Comparison of ENCODE assay signal across 1 cellular context in the genomic region with DNA sequence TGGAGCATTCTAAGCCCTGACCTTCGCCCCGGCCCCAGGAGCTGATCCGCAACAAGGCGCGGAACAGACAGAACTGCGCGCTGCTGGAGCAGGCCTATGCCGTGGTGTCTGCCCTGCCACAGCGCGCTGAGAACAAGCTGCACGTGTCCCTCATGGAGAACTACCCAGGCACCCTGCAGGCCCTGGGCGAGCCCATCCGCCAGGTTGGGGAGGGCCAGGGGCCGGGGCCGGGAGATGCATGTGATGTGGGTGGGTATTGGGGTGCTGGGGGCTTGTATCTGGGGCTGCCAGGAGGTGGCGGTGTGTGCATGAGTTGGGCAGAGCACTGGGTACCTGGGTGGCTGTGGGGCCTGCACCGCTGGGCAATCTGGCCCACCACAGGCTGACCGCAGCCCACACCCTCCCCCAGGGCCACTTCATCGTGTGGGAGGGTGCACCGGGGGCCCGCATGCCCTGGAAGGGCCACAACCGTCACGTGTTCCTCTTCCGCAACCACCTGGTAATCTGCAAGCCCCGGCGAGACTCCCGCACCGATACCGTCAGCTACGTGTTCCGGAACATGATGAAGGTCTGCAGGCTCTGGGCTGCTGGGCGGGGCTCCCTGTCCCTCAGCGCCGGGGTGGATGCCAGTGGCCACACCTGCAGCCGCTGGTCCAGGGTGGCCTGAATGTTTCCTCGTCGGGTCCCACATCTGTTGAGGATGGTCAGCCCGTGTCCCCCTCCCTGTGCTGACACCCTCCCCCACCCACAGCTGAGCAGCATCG.
TF ChIP-seq lines count a peak whose summit lies in the region.

No MANE protein-coding gene starts in this region.

TF ChIP-seq in K562, 482 proteins besides CTCF, POLR2A, EP300 and RAD21 (continued from another document and continues in another):
- TF ChIP-seq, protein P1, sequence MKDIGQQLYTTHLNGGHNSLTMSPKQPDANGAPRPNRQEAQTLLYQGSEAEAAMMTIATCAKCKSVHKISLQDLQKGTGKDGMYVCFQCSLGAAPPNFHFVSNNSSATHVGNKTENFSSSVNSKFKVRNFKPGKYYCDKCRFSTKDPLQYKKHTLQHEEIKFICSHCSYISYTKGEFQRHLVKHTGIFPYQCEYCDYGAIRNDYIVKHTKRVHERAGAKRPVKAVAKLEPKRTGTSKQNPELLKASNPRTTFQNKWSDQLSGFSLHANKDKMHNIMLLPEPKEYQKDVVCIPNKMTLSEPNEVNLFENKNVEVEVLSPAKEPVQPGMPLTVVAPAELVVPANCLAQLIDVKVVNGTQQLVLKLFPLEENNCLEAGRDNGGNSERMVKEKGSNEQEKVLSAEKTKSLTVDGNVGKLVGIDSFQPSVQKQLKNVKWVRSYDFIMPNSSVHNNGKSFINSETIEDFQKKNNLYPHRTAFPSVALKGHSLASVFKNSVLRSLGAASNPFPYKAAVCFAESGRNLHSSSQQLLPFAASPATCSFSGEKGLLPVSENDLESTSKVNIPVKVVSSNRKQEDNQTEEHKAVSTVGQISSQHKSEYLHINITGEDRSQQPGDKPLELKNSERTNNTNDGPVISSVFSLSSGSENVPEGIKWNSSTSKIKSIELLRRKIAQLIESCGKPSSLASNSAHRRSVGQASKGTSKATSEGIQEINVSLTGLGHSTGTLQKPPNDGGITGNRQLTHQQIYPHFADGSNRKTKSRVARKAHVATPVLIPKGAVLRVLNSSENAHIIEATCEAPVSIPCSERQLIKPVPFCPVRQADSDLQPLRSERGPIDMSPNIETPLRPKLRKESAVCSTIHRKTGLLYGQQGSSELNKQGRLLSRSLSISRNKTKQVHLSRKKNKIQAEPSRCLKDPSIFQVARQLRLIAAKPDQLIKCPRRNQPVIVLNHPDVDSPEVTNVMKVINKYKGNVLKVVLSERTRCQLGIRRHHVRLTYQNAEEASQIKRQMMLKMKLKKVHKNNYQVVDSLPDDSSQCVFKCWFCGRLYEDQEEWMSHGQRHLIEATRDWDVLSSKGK (CRISPR knock-in tag; IDR thresholded peaks at IDR 0.05) = no peak
- no peak for TF ChIP-seq ZFP1 (CRISPR knock-in tag; IDR thresholded peaks at IDR 0.05)
- TF ChIP-seq, protein P2, sequence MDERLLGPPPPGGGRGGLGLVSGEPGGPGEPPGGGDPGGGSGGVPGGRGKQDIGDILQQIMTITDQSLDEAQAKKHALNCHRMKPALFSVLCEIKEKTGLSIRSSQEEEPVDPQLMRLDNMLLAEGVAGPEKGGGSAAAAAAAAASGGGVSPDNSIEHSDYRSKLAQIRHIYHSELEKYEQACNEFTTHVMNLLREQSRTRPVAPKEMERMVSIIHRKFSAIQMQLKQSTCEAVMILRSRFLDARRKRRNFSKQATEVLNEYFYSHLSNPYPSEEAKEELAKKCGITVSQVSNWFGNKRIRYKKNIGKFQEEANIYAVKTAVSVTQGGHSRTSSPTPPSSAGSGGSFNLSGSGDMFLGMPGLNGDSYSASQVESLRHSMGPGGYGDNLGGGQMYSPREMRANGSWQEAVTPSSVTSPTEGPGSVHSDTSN (CRISPR knock-in tag; IDR thresholded peaks at IDR 0.05; ENCODE audit: low read depth) = no peak
- TF ChIP-seq, protein P2 (tag; conservative IDR thresholded peaks at IDR 0.05; ENCODE audit: low read depth) = no peak
- TF ChIP-seq, protein P3, sequence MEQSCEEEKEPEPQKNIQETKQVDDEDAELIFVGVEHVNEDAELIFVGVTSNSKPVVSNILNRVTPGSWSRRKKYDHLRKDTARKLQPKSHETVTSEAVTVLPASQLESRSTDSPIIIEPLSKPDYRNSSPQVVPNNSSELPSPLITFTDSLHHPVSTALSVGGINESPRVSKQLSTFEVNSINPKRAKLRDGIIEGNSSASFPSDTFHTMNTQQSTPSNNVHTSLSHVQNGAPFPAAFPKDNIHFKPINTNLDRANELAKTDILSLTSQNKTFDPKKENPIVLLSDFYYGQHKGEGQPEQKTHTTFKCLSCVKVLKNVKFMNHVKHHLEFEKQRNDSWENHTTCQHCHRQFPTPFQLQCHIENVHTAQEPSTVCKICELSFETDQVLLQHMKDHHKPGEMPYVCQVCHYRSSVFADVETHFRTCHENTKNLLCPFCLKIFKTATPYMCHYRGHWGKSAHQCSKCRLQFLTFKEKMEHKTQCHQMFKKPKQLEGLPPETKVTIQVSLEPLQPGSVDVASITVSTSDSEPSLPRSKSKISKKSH (CRISPR knock-in tag; IDR thresholded peaks at IDR 0.05) = no peak
- no peak for TF ChIP-seq MIER1 (IDR thresholded peaks at IDR 0.05; ENCODE audit: low read depth)
- no peak for TF ChIP-seq ZNF212 (CRISPR knock-in tag; IDR thresholded peaks at IDR 0.05)
- TF ChIP-seq, protein P4, sequence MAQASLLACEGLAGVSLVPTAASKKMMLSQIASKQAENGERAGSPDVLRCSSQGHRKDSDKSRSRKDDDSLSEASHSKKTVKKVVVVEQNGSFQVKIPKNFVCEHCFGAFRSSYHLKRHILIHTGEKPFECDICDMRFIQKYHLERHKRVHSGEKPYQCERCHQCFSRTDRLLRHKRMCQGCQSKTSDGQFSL (CRISPR knock-in tag; IDR thresholded peaks at IDR 0.05) = 0 out of 2 replicates have a peak, but pooled peaks have one; percentile 27
- TF ChIP-seq, protein P4 (tag; IDR thresholded peaks at IDR 0.05) = peak in 1 of 2 experiments; percentile 19; a peak in 1 of 4 replicates
- no peak for TF ChIP-seq BACH1 (tag; IDR thresholded peaks at IDR 0.05)
- TF ChIP-seq, protein P5, sequence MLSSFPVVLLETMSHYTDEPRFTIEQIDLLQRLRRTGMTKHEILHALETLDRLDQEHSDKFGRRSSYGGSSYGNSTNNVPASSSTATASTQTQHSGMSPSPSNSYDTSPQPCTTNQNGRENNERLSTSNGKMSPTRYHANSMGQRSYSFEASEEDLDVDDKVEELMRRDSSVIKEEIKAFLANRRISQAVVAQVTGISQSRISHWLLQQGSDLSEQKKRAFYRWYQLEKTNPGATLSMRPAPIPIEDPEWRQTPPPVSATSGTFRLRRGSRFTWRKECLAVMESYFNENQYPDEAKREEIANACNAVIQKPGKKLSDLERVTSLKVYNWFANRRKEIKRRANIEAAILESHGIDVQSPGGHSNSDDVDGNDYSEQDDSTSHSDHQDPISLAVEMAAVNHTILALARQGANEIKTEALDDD (IDR thresholded peaks at IDR 0.05) = no peak
- TF ChIP-seq, protein P6, sequence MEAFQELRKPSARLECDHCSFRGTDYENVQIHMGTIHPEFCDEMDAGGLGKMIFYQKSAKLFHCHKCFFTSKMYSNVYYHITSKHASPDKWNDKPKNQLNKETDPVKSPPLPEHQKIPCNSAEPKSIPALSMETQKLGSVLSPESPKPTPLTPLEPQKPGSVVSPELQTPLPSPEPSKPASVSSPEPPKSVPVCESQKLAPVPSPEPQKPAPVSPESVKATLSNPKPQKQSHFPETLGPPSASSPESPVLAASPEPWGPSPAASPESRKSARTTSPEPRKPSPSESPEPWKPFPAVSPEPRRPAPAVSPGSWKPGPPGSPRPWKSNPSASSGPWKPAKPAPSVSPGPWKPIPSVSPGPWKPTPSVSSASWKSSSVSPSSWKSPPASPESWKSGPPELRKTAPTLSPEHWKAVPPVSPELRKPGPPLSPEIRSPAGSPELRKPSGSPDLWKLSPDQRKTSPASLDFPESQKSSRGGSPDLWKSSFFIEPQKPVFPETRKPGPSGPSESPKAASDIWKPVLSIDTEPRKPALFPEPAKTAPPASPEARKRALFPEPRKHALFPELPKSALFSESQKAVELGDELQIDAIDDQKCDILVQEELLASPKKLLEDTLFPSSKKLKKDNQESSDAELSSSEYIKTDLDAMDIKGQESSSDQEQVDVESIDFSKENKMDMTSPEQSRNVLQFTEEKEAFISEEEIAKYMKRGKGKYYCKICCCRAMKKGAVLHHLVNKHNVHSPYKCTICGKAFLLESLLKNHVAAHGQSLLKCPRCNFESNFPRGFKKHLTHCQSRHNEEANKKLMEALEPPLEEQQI (IDR thresholded peaks at IDR 0.05) = no peak
- TF ChIP-seq MXI1 (IDR thresholded peaks at IDR 0.05; ENCODE audit: low read depth, low read length) = no peak
- TF ChIP-seq PHTF2 (CRISPR knock-in tag; IDR thresholded peaks at IDR 0.05) = no peak
- no peak for TF ChIP-seq HCFC1 (IDR thresholded peaks at IDR 0.05; ENCODE audit: low read depth, low read length)
- TF ChIP-seq BRF1 (IDR thresholded peaks at IDR 0.05; ENCODE audit: borderline replicate concordance, extremely low read depth, insufficient read length) = no peak
- peak; percentile 2 for TF ChIP-seq SP2 (IDR thresholded peaks at IDR 0.05; ENCODE audit: extremely low read depth, low read depth, low read length, poor library complexity, severe bottlenecking)
- peak; percentile 10 to 88; a peak in 1 of 4 replicates for TF ChIP-seq TEAD1 (CRISPR knock-in tag; IDR thresholded peaks at IDR 0.05)
- TF ChIP-seq NELFE (IDR thresholded peaks at IDR 0.05; ENCODE audit: insufficient read depth, insufficient read length) = no peak
- no peak for TF ChIP-seq ZNF766 (CRISPR knock-in tag; conservative IDR thresholded peaks at IDR 0.05)
- TF ChIP-seq MTA3 (IDR thresholded peaks at IDR 0.05; ENCODE audit: borderline replicate concordance) = peak; percentile 82; the same call in 1 of the 2 replicates
- no peak for TF ChIP-seq MTF1 (CRISPR knock-in tag; IDR thresholded peaks at IDR 0.05; ENCODE audit: borderline replicate concordance)
- no peak for TF ChIP-seq PTRF (tag; IDR thresholded peaks at IDR 0.05)
- TF ChIP-seq GATAD2A (IDR thresholded peaks at IDR 0.05) = no peak
- TF ChIP-seq DPF2 (IDR thresholded peaks at IDR 0.05) = peak; percentile 55
- TF ChIP-seq POLR2H (tag; IDR thresholded peaks at IDR 0.05; ENCODE audit: low read depth) = no peak
- TF ChIP-seq SOX6 (IDR thresholded peaks at IDR 0.05) = peak; percentile 68
- TF ChIP-seq, protein P7, sequence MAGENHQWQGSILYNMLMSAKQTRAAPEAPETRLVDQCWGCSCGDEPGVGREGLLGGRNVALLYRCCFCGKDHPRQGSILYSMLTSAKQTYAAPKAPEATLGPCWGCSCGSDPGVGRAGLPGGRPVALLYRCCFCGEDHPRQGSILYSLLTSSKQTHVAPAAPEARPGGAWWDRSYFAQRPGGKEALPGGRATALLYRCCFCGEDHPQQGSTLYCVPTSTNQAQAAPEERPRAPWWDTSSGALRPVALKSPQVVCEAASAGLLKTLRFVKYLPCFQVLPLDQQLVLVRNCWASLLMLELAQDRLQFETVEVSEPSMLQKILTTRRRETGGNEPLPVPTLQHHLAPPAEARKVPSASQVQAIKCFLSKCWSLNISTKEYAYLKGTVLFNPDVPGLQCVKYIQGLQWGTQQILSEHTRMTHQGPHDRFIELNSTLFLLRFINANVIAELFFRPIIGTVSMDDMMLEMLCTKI (IDR thresholded peaks at IDR 0.05; ENCODE audit: partially characterized antibody) = no peak
- no peak for TF ChIP-seq ETS2 (tag; IDR thresholded peaks at IDR 0.05; ENCODE audit: borderline replicate concordance, poor library complexity, severe bottlenecking)
- no peak for TF ChIP-seq MBD2 (IDR thresholded peaks at IDR 0.05; ENCODE audit: borderline replicate concordance, low read depth)
- peak; percentile 93 for TF ChIP-seq TOE1 (IDR thresholded peaks at IDR 0.05; ENCODE audit: borderline replicate concordance)
- no peak for TF ChIP-seq TOE1 (CRISPR knock-in tag; IDR thresholded peaks at IDR 0.05; ENCODE audit: borderline replicate concordance, low read depth)
- TF ChIP-seq, protein P8, sequence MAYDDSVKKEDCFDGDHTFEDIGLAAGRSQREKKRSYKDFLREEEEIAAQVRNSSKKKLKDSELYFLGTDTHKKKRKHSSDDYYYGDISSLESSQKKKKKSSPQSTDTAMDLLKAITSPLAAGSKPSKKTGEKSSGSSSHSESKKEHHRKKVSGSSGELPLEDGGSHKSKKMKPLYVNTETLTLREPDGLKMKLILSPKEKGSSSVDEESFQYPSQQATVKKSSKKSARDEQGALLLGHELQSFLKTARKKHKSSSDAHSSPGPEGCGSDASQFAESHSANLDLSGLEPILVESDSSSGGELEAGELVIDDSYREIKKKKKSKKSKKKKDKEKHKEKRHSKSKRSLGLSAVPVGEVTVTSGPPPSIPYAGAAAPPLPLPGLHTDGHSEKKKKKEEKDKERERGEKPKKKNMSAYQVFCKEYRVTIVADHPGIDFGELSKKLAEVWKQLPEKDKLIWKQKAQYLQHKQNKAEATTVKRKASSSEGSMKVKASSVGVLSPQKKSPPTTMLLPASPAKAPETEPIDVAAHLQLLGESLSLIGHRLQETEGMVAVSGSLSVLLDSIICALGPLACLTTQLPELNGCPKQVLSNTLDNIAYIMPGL (CRISPR knock-in tag; IDR thresholded peaks at IDR 0.05) = no peak
- TF ChIP-seq ELF4 (CRISPR knock-in tag; IDR thresholded peaks at IDR 0.05) = no peak
- no peak for TF ChIP-seq SIRT6 (IDR thresholded peaks at IDR 0.05; ENCODE audit: low read depth, low read length)
